ENCODE assay signal across 35 cellular contexts in the genomic region with DNA sequence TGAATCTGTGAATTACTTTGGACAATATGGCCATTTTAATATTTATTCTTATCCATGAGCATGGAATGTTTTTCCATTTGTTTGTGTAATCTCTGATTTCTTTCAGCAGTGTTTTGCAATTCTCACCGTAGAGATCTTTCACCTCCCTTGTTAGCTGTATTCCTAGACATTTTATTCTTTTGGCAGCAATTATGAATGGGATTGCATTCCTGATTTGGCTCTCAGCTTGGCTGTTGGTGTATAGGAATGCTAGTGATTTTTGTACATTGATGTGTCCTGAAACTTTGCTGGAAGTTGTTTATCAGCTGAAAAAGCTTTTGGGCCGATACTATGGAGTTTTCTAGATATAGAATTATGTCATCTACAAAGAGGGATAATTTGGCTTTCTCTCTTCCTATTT. TPM values are rescaled to one million over a fixed set of nuclear protein-coding genes. Genes with fewer than 3 reads are reported as not detected.
"Had no signal": no experiment of that assay in that cellular context is flagged by ENCODE, and none has a peak within 500 bp of the region (broad histone marks: within the 10 kb centered on the region; RNA-seq: fewer than 3 reads in every experiment).

No MANE protein-coding gene starts in this region.

- H3K9me3 Mint-ChIP-seq: activated CD4-positive, alpha-beta memory T cell treated with anti-CD3 and anti-CD28 coated beads for 36 hours; activated CD4-positive, alpha-beta T cell treated with anti-CD3 and anti-CD28 coated beads, Interleukin-2, amount 10 ng/mL, durations not matched to agents 24 days and 14 days; activated naive CD4-positive, alpha-beta T cell treated with anti-CD3 and anti-CD28 coated beads for 36 hours; activated naive CD4-positive, alpha-beta T cell treated with anti-CD3 and anti-CD28 coated beads, Interleukin-2, amount 50 U/mL, for 24 hours; activated naive CD8-positive, alpha-beta T cell treated with anti-CD3 and anti-CD28 coated beads, Interleukin-2, amount 50 U/mL, for 24 hours; activated T-helper 1 cell treated with anti-CD3 and anti-CD28 coated beads, Interleukin-12 subunit alpha, Interleukin-12 subunit beta, Interleukin-2, Interleukin-4 antibody, amounts not matched to agents 30 ng/mL and 10 ng/mL and 1 ng/mL, durations not matched to agents 14 hours and 24 hours and 36 hours; activated T-helper 2 cell treated with anti-CD3 and anti-CD28 coated beads, Interferon-gamma antibody, Interleukin-2, Interleukin-4, amounts not matched to agents 10 μg/mL and 5 μg/mL and 100 μg/mL, durations not matched to agents 14 hours and 24 hours and 36 hours; brain had no signal

- ATAC-seq: activated CD4-positive, alpha-beta T cell treated with anti-CD3 and anti-CD28 coated beads for 36 hours; activated CD8-positive, alpha-beta memory T cell treated with anti-CD3 and anti-CD28 coated beads, Interleukin-2, amount 10 ng/mL, durations not matched to agents 7 days and 5 days; activated CD8-positive, alpha-beta T cell treated with anti-CD3 and anti-CD28 coated beads, Interleukin-2, amount 10 ng/mL, durations not matched to agents 7 days and 5 days; activated naive CD8-positive, alpha-beta T cell treated with anti-CD3 and anti-CD28 coated beads, Interleukin-2, amount 50 U/mL, for 24 hours; gastroesophageal sphincter; heart right ventricle had no signal

- H3K36me3 ChIP-seq: adrenal gland, breast epithelium, cardiac muscle cell, colonic mucosa, esophagus squamous epithelium, gastroesophageal sphincter, heart right ventricle had no signal

- H3K4me1 Mint-ChIP-seq: activated CD4-positive, alpha-beta T cell treated with anti-CD3 and anti-CD28 coated beads for 36 hours; activated CD4-positive, alpha-beta T cell treated with anti-CD3 and anti-CD28 coated beads, Interleukin-2, amount 10 ng/mL, durations not matched to agents 24 days and 14 days; activated naive CD4-positive, alpha-beta T cell treated with anti-CD3 and anti-CD28 coated beads, Interleukin-2, amount 50 U/mL, for 24 hours; activated naive CD8-positive, alpha-beta T cell treated with anti-CD3 and anti-CD28 coated beads, Interleukin-2, amount 50 U/mL, for 24 hours; brain had no signal

- DNase-seq: activated CD4-positive, alpha-beta memory T cell treated with anti-CD3 and anti-CD28 coated beads for 36 hours; activated CD4-positive, alpha-beta T cell treated with anti-CD3 and anti-CD28 coated beads for 36 hours; activated CD4-positive, alpha-beta T cell treated with anti-CD3 and anti-CD28 coated beads, Interleukin-2, amount 10 ng/mL, durations not matched to agents 24 days and 14 days; activated CD4-positive, CD25-positive, alpha-beta regulatory T cell; activated CD4-positive, CD25-positive, alpha-beta regulatory T cell treated with anti-CD3 and anti-CD28 coated beads, Interleukin-2, amount 50 U/mL, for 72 hours; activated CD8-positive, alpha-beta memory T cell treated with anti-CD3 and anti-CD28 coated beads, Interleukin-2, amount 10 ng/mL, durations not matched to agents 7 days and 5 days; activated CD8-positive, alpha-beta memory T cell treated with anti-CD3 and anti-CD28 coated beads, Interleukin-2, amount 50 U/mL, for 4 hours; activated CD8-positive, alpha-beta T cell treated with anti-CD3 and anti-CD28 coated beads, Interleukin-2, amount 10 ng/mL, durations not matched to agents 7 days and 5 days; activated effector memory CD4-positive, alpha-beta T cell treated with anti-CD3 and anti-CD28 coated beads, Interleukin-2, amount 50 U/mL, for 16 hours; activated naive CD4-positive, alpha-beta T cell treated with anti-CD3 and anti-CD28 coated beads for 36 hours; activated naive CD8-positive, alpha-beta T cell treated with anti-CD3 and anti-CD28 coated beads for 36 hours; activated naive CD8-positive, alpha-beta T cell treated with anti-CD3 and anti-CD28 coated beads, Interleukin-2, amount 50 U/mL, for 24 hours; activated T-cell treated with anti-CD3 and anti-CD28 coated beads, Interleukin-2, amount 50 U/mL, for 1 hour; activated T-cell treated with anti-CD3 and anti-CD28 coated beads, Interleukin-2, amount 50 U/mL, for 48 hours; adrenal gland; amygdala; aorta; central memory CD4-positive, alpha-beta T cell; cerebellar nuclear complex; colonic mucosa; effector CD8-positive, alpha-beta T cell; esophagus squamous epithelium; foreskin melanocyte; heart right ventricle; T-helper 2 cell had no signal

- H3K4me1 ChIP-seq: adrenal gland, breast epithelium, colonic mucosa, esophagus squamous epithelium, gastroesophageal sphincter, heart right ventricle had no signal

- H3K27me3 Mint-ChIP-seq: activated CD4-positive, alpha-beta memory T cell treated with anti-CD3 and anti-CD28 coated beads for 36 hours; activated CD4-positive, alpha-beta T cell treated with anti-CD3 and anti-CD28 coated beads for 36 hours; activated CD4-positive, alpha-beta T cell treated with anti-CD3 and anti-CD28 coated beads, Interleukin-2, amount 10 ng/mL, durations not matched to agents 24 days and 14 days; activated CD8-positive, alpha-beta memory T cell treated with anti-CD3 and anti-CD28 coated beads, Interleukin-2, amount 10 ng/mL, durations not matched to agents 7 days and 5 days; activated naive CD4-positive, alpha-beta T cell treated with anti-CD3 and anti-CD28 coated beads, Interleukin-2, amount 50 U/mL, for 24 hours; activated naive CD8-positive, alpha-beta T cell treated with anti-CD3 and anti-CD28 coated beads, Interleukin-2, amount 50 U/mL, for 24 hours; brain had no signal

- H3K27ac Mint-ChIP-seq: activated CD4-positive, alpha-beta memory T cell treated with anti-CD3 and anti-CD28 coated beads for 36 hours; activated CD4-positive, alpha-beta T cell treated with anti-CD3 and anti-CD28 coated beads for 36 hours; activated CD4-positive, alpha-beta T cell treated with anti-CD3 and anti-CD28 coated beads, Interleukin-2, amount 10 ng/mL, durations not matched to agents 24 days and 14 days; activated CD8-positive, alpha-beta memory T cell treated with anti-CD3 and anti-CD28 coated beads, Interleukin-2, amount 10 ng/mL, durations not matched to agents 7 days and 5 days; activated CD8-positive, alpha-beta T cell treated with anti-CD3 and anti-CD28 coated beads, Interleukin-2, amount 10 ng/mL, durations not matched to agents 7 days and 5 days; activated naive CD4-positive, alpha-beta T cell treated with anti-CD3 and anti-CD28 coated beads for 36 hours; activated naive CD4-positive, alpha-beta T cell treated with anti-CD3 and anti-CD28 coated beads, Interleukin-2, amount 50 U/mL, for 24 hours; activated naive CD8-positive, alpha-beta T cell treated with anti-CD3 and anti-CD28 coated beads for 36 hours; activated naive CD8-positive, alpha-beta T cell treated with anti-CD3 and anti-CD28 coated beads, Interleukin-2, amount 50 U/mL, for 24 hours; activated T-helper 1 cell treated with anti-CD3 and anti-CD28 coated beads, Interleukin-12 subunit alpha, Interleukin-12 subunit beta, Interleukin-2, Interleukin-4 antibody, amounts not matched to agents 30 ng/mL and 10 ng/mL and 1 ng/mL, durations not matched to agents 14 hours and 24 hours and 36 hours; activated T-helper 2 cell treated with anti-CD3 and anti-CD28 coated beads, Interferon-gamma antibody, Interleukin-2, Interleukin-4, amounts not matched to agents 10 μg/mL and 5 μg/mL and 100 μg/mL, durations not matched to agents 14 hours and 24 hours and 36 hours; brain had no signal

- H3K9me3 ChIP-seq: adrenal gland, breast epithelium, colonic mucosa, esophagus squamous epithelium, gastroesophageal sphincter, heart right ventricle had no signal

- H3K36me3 Mint-ChIP-seq: activated CD4-positive, alpha-beta memory T cell treated with anti-CD3 and anti-CD28 coated beads for 36 hours; activated CD8-positive, alpha-beta memory T cell treated with anti-CD3 and anti-CD28 coated beads, Interleukin-2, amount 10 ng/mL, durations not matched to agents 7 days and 5 days; activated naive CD4-positive, alpha-beta T cell treated with anti-CD3 and anti-CD28 coated beads, Interleukin-2, amount 50 U/mL, for 24 hours; activated naive CD8-positive, alpha-beta T cell treated with anti-CD3 and anti-CD28 coated beads for 36 hours; brain had no signal

- H3K4me3 Mint-ChIP-seq: activated CD4-positive, alpha-beta memory T cell treated with anti-CD3 and anti-CD28 coated beads for 36 hours; activated CD4-positive, alpha-beta T cell treated with anti-CD3 and anti-CD28 coated beads for 36 hours; activated CD4-positive, alpha-beta T cell treated with anti-CD3 and anti-CD28 coated beads, Interleukin-2, amount 10 ng/mL, durations not matched to agents 24 days and 14 days; activated CD8-positive, alpha-beta memory T cell treated with anti-CD3 and anti-CD28 coated beads, Interleukin-2, amount 10 ng/mL, durations not matched to agents 7 days and 5 days; activated CD8-positive, alpha-beta T cell treated with anti-CD3 and anti-CD28 coated beads, Interleukin-2, amount 10 ng/mL, durations not matched to agents 7 days and 5 days; activated naive CD4-positive, alpha-beta T cell treated with anti-CD3 and anti-CD28 coated beads for 36 hours; activated naive CD4-positive, alpha-beta T cell treated with anti-CD3 and anti-CD28 coated beads, Interleukin-2, amount 50 U/mL, for 24 hours; activated naive CD8-positive, alpha-beta T cell treated with anti-CD3 and anti-CD28 coated beads for 36 hours; activated naive CD8-positive, alpha-beta T cell treated with anti-CD3 and anti-CD28 coated beads, Interleukin-2, amount 50 U/mL, for 24 hours; activated T-helper 1 cell treated with anti-CD3 and anti-CD28 coated beads, Interleukin-12 subunit alpha, Interleukin-12 subunit beta, Interleukin-2, Interleukin-4 antibody, amounts not matched to agents 30 ng/mL and 10 ng/mL and 1 ng/mL, durations not matched to agents 14 hours and 24 hours and 36 hours; brain had no signal

- H3K27ac ChIP-seq: adrenal gland, breast epithelium, cardiac muscle cell, colonic mucosa, epithelial cell of prostate, esophagus squamous epithelium, gastroesophageal sphincter, heart right ventricle had no signal

- H3K27me3 ChIP-seq: adrenal gland, breast epithelium, cardiac muscle cell, colonic mucosa, esophagus squamous epithelium, gastroesophageal sphincter, heart right ventricle had no signal

- H3K4me3 ChIP-seq: adrenal gland, breast epithelium, cardiac muscle cell, colonic mucosa, esophagus squamous epithelium, gastroesophageal sphincter, heart right ventricle had no signal

RNA-seq across cellular contexts. Expression of gene NEGR1, which starts 44.2 kb away (rescaled TPM):
- total RNA-seq: activated CD4-positive, alpha-beta memory T cell treated with anti-CD3 and anti-CD28 coated beads for 36 hours; activated CD4-positive, alpha-beta T cell treated with anti-CD3 and anti-CD28 coated beads for 36 hours; activated CD4-positive, alpha-beta T cell treated with anti-CD3 and anti-CD28 coated beads, Interleukin-2, amount 10 ng/mL, durations not matched to agents 24 days and 14 days; activated CD8-positive, alpha-beta memory T cell treated with anti-CD3 and anti-CD28 coated beads for 36 hours; activated CD8-positive, alpha-beta memory T cell treated with anti-CD3 and anti-CD28 coated beads, Interleukin-2, amount 10 ng/mL, durations not matched to agents 7 days and 5 days; activated CD8-positive, alpha-beta T cell treated with anti-CD3 and anti-CD28 coated beads, Interleukin-2, amount 10 ng/mL, durations not matched to agents 7 days and 5 days; activated naive CD4-positive, alpha-beta T cell treated with anti-CD3 and anti-CD28 coated beads for 36 hours; activated naive CD8-positive, alpha-beta T cell treated with anti-CD3 and anti-CD28 coated beads for 36 hours; activated T-helper 1 cell treated with anti-CD3 and anti-CD28 coated beads, Interleukin-12 subunit alpha, Interleukin-12 subunit beta, Interleukin-2, Interleukin-4 antibody, amounts not matched to agents 30 ng/mL and 10 ng/mL and 1 ng/mL, durations not matched to agents 14 hours and 24 hours and 36 hours; activated T-helper 2 cell treated with anti-CD3 and anti-CD28 coated beads, Interferon-gamma antibody, Interleukin-2, Interleukin-4, amounts not matched to agents 10 μg/mL and 5 μg/mL and 100 μg/mL, durations not matched to agents 14 hours and 24 hours and 36 hours; T-helper 1 cell treated with Interleukin-12 subunit alpha and Interleukin-12 subunit beta and Interleukin-4 antibody, amounts not matched to agents 30 ng/mL and 1 ng/mL, for 36 hours had no signal
